Comparison of ENCODE assay signal across 24 cellular contexts in the genomic region with DNA sequence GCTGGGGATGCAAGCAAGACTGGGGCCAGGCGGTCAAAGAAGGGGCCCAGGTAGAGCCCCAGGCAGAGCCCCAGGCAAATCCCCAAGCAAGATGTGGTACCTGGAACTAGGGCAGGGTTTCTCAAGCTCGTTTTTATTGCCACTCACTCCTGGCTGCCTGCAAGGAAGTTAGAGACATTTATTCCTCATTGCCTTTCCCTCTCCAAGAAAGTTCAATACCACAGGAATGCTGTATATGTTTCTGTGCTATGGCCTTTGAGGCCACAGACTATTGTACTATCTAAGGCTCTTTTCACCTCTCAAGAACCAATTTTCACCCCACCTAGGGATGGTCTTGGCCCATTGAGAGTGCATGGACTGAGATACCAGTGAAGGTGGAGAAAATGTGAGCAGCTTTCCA.
DNase-seq lines count a peak whose midpoint lies in the region; ATAC-seq and TF ChIP-seq lines count a peak whose summit lies in the region.
"Had no signal": no experiment of that assay in that cellular context is flagged by ENCODE, and none has a peak within 500 bp of the region (broad histone marks: within the 10 kb centered on the region; RNA-seq: fewer than 3 reads in every experiment).

No MANE protein-coding gene starts in this region.

- WGBS in psoas muscle, 3 donors, result 44 to 85% (median 78%) methylated on average over 2 of the region's 2 CpGs

- H2AFZ ChIP-seq in PC-3 (ENCODE audit: low read length), result no peak overlapping the region
- H2AFZ ChIP-seq: parathyroid adenoma had no signal

- ATAC-seq in PC-3, result peak; percentile 8; the same call in 1 of the 2 replicates
- ATAC-seq in psoas muscle, result no peak
- no peak for ATAC-seq in HG02623 (IDR thresholded peaks at IDR 0.05; ENCODE audit: unreplicated experiment)
- ATAC-seq in HG03095 (IDR thresholded peaks at IDR 0.05; ENCODE audit: unreplicated experiment), result no peak
- ATAC-seq: naive thymus-derived CD8-positive, alpha-beta T cell had no signal

- H3K4me1 ChIP-seq in PC-3 (ENCODE audit: insufficient read depth, low read length) (peaks cover 28% of the 10 kb centered on the region), psoas muscle (peaks cover 36% of the 10 kb centered on the region), right atrium auricular region (peaks cover 4 to 24% of the 10 kb centered on the region in 2 donors)

- no peaks in the 10 kb centered on the region for H3K27me3 ChIP-seq in PC-3 (ENCODE audit: low read length)
- H3K27me3 ChIP-seq in psoas muscle (ENCODE audit: insufficient read depth in 3 of 3, low read length in 2 of 3), result no peaks in the 10 kb centered on the region
- H3K27me3 ChIP-seq in right atrium auricular region, result no peaks in the 10 kb centered on the region
- H3K27me3 ChIP-seq: adrenal gland, esophagus muscularis mucosa, SJSA1, spleen had no signal

- H3K9me3 ChIP-seq in PC-3 (ENCODE audit: low read length) (no peaks in the 10 kb centered on the region), psoas muscle (no peaks in the 10 kb centered on the region), right atrium auricular region (no peaks in the 10 kb centered on the region)
- H3K9me3 ChIP-seq: adrenal gland, esophagus muscularis mucosa, SJSA1, spleen had no signal

- no peaks in the 10 kb centered on the region for H3F3A ChIP-seq in PC-3 (ENCODE audit: low read length, unreplicated experiment)

- H3K9ac ChIP-seq in PC-3 (ENCODE audit: low read length), result no peak overlapping the region; the same call in 1 of the 2 replicates
- H3K9ac ChIP-seq: parathyroid adenoma had no signal

- DNase-seq in AG20443 (ENCODE audit: low spot score) (peak; percentile 27), PC-3 (peak; percentile 38), foreskin fibroblast (peak; percentile 10 to 46), psoas muscle (no peak), right atrium auricular region (ENCODE audit: low spot score) (no peak), NOMO-1 treated with dmso at 0.1 percent for 144 hours (lab: John Stamatoyannopoulos, UW; ENCODE audit: unreplicated experiment) (no peak)
- DNase-seq: ACHN; activated CD4-positive, alpha-beta T cell treated with anti-CD3 and anti-CD28 coated beads, Interleukin-2, amount 50 U/mL, for 1 hour; activated gamma-delta T cell; adrenal gland; CD4-positive, CD25-positive, alpha-beta regulatory T cell; effector CD4-positive, alpha-beta T cell; head of caudate nucleus; immature natural killer cell; MM.1S; naive thymus-derived CD8-positive, alpha-beta T cell; NCI-H774; stimulated activated CD4-positive, alpha-beta T cell treated with anti-CD3 and anti-CD28 coated beads, Interleukin-4, amount 100 ng/mL, for 4 hours had no signal

- TF ChIP-seq CTCF in PC-3 (conservative IDR thresholded peaks at IDR 0.05; ENCODE audit: low read depth, low read length) (no peak), foreskin fibroblast (IDR thresholded peaks at IDR 0.05; ENCODE audit: low read depth, low read length) (no peak), psoas muscle (IDR thresholded peaks at IDR 0.05) (no peak), right atrium auricular region (IDR thresholded peaks at IDR 0.05) (no peak)

- no peak overlapping the region for H3K4me2 ChIP-seq in PC-3 (ENCODE audit: low read length)

- intact Hi-C loops in PC-3 (cut with micrococcal nuclease) (no loop called here), psoas muscle (cut with DNase I) (no loop called here)

- POLR2A ChIA-PET in PC-3 (lab: Charles Lee; ENCODE audit: unreplicated experiment), result no interaction called here

- H3K36me3 ChIP-seq in PC-3 (ENCODE audit: low read depth, low read length) (no peaks in the 10 kb centered on the region), psoas muscle (ENCODE audit: insufficient read depth in 1 of 2, low read depth in 1 of 2) (peaks cover 0 to 19% of the 10 kb centered on the region in 2 donors), right atrium auricular region (no peaks in the 10 kb centered on the region)
- H3K36me3 ChIP-seq: adrenal gland, esophagus muscularis mucosa, SJSA1, spleen had no signal

- CTCF ChIA-PET in PC-3 (lab: Charles Lee), result interaction anchor here (1.3 kb wide), 1 partner anchor 52 kb away, joined by 4 read pairs; no protein-coding TSS in a partner anchor

- H3K79me2 ChIP-seq in PC-3 (ENCODE audit: low read length), result no peaks in the 10 kb centered on the region
- H3K79me2 ChIP-seq: parathyroid adenoma had no signal

- no TSS peak for BruUV-seq in PC-3 (replicated peaks; lab: Mats Ljungman, UMichigan)

- H3K27ac ChIP-seq in PC-3 (ENCODE audit: low read length) (peak overlapping the region; percentile 66), psoas muscle (peak overlapping the region; percentile 85), right atrium auricular region (peak overlapping the region in 1 of 2 donors; percentile 39)
- H3K27ac ChIP-seq: adrenal gland, parathyroid adenoma, SJSA1, spleen had no signal

- H4K20me1 ChIP-seq in PC-3 (ENCODE audit: low read length), result no peaks in the 10 kb centered on the region

- no peak overlapping the region for H3K4me3 ChIP-seq in PC-3 (ENCODE audit: low read length)
- no peak overlapping the region for H3K4me3 ChIP-seq in foreskin fibroblast (ENCODE audit: low read depth in 1 of 2, low read length in 2 of 2)
- H3K4me3 ChIP-seq in psoas muscle, result no peak overlapping the region
- H3K4me3 ChIP-seq in right atrium auricular region, result no peak overlapping the region
- H3K4me3 ChIP-seq: adrenal gland, esophagus muscularis mucosa, SJSA1, spleen had no signal

- no peaks in the 10 kb centered on the region for H3K9me2 ChIP-seq in PC-3 (replicated peaks; ENCODE audit: low read length)

Comparison
In these comparisons a context has a peak if more than half of its experiments do, and no peak if none do; other contexts are left out.
1. DNase-seq: peak in AG20443 (single experiment), PC-3 (single experiment) and foreskin fibroblast (2 of 2); none in psoas muscle (0 of 2), right atrium auricular region (single experiment) and NOMO-1 treated with dmso at 0.1 percent for 144 hours (single experiment).